17 cellular contexts compared by ENCODE assay signal in genomic region chr7:81767883-81768282, GRCh38. TPM values are rescaled to one million over a fixed set of nuclear protein-coding genes. Genes with fewer than 3 reads are reported as not detected.
A peak's percentile ranks its signal among the peaks of the same experiment; 100 is the strongest.
DNase-seq lines count a peak whose midpoint lies in the region; ATAC-seq and TF ChIP-seq lines count a peak whose summit lies in the region.
"Had no signal": no experiment of that assay in that cellular context is flagged by ENCODE, and none has a peak within 500 bp of the region (broad histone marks: within the 10 kb centered on the region; RNA-seq: fewer than 3 reads in every experiment).

No MANE protein-coding gene starts in this region.

- intact Hi-C loops in dendritic cell treated with granulocyte-macrophage colony-stimulating factor and Interleukin-4, amounts not matched to agents 40 ng/mL and 50 ng/mL, for 4 days (cut with micrococcal nuclease), result no loop called here
- intact Hi-C loops in lower lobe of right lung (cut with DNase I), result no loop called here

- no peaks in the 10 kb centered on the region for H3K36me3 Mint-ChIP-seq in dendritic cell treated with granulocyte-macrophage colony-stimulating factor and Interleukin-4, amounts not matched to agents 40 ng/mL and 50 ng/mL, for 4 days (ENCODE audit: low read depth)
- H3K36me3 Mint-ChIP-seq: memory B cell had no signal

- H3K4me1 Mint-ChIP-seq in dendritic cell treated with granulocyte-macrophage colony-stimulating factor and Interleukin-4, amounts not matched to agents 40 ng/mL and 50 ng/mL, for 4 days (ENCODE audit: low read depth), result peaks cover 59% of the 10 kb centered on the region
- H3K4me1 Mint-ChIP-seq: memory B cell had no signal

- H3K9me3 Mint-ChIP-seq in dendritic cell treated with granulocyte-macrophage colony-stimulating factor and Interleukin-4, amounts not matched to agents 40 ng/mL and 50 ng/mL, for 4 days, result no peaks in the 10 kb centered on the region

- TF ChIP-seq CTCF in 22Rv1 (IDR thresholded peaks at IDR 0.05) (no peak), HFF-Myc (IDR thresholded peaks at IDR 0.05; ENCODE audit: low read depth, low read length, missing control alignments) (no peak), lower lobe of right lung (IDR thresholded peaks at IDR 0.05) (no peak)

- DNase-seq in HFF-Myc (ENCODE audit: extremely low read depth, low read depth) (no peak), lower lobe of right lung (no peak), GDM1 (lab: John Stamatoyannopoulos, UW) (no peak)
- DNase-seq in activated naive CD4-positive, alpha-beta T cell treated with anti-CD3 and anti-CD28 coated beads, Interleukin-2, amount 50 U/mL, for 16 hours, result no peak
- DNase-seq: activated gamma-delta T cell treated with Interleukin-2 at 50 U/mL for 16 hours; DND-41; GOT3; stimulated activated CD4-positive, alpha-beta T cell treated with anti-CD3 and anti-CD28 coated beads, Interleukin-12 subunit alpha, Interleukin-12 subunit beta, amount 100 ng/mL, for 4 hours had no signal

- H3K27me3 ChIP-seq in lower lobe of right lung (ENCODE audit: low read depth), result no peaks in the 10 kb centered on the region
- H3K27me3 ChIP-seq: neutrophil, SJSA1, tibial nerve had no signal

- H3K4me3 ChIP-seq in HFF-Myc (replicated peaks; ENCODE audit: low read depth, low read length) (peak overlapping the region; percentile 52), lower lobe of right lung (peak overlapping the region; percentile 52)
- H3K4me3 ChIP-seq: SJSA1 had no signal

- no peaks in the 10 kb centered on the region for H3K36me3 ChIP-seq in lower lobe of right lung
- H3K36me3 ChIP-seq: neutrophil, SJSA1, tibial nerve had no signal

- peak overlapping the region; percentile 93 for H3K27ac Mint-ChIP-seq in dendritic cell treated with granulocyte-macrophage colony-stimulating factor and Interleukin-4, amounts not matched to agents 40 ng/mL and 50 ng/mL, for 4 days
- H3K27ac Mint-ChIP-seq: memory B cell had no signal

- peak overlapping the region; percentile 84 for H3K27ac ChIP-seq in 22Rv1
- H3K27ac ChIP-seq in lower lobe of right lung, result peak overlapping the region; percentile 61
- H3K27ac ChIP-seq: neutrophil, SJSA1 had no signal

- H3K27me3 Mint-ChIP-seq in dendritic cell treated with granulocyte-macrophage colony-stimulating factor and Interleukin-4, amounts not matched to agents 40 ng/mL and 50 ng/mL, for 4 days, result no peaks in the 10 kb centered on the region
- H3K27me3 Mint-ChIP-seq: memory B cell had no signal

- ATAC-seq in lower lobe of right lung, result no peak
- no peak for ATAC-seq in HG03108 (IDR thresholded peaks at IDR 0.05; ENCODE audit: unreplicated experiment)
- ATAC-seq in HG03159 (IDR thresholded peaks at IDR 0.05; ENCODE audit: unreplicated experiment), result no peak

- H3K4me3 Mint-ChIP-seq in dendritic cell treated with granulocyte-macrophage colony-stimulating factor and Interleukin-4, amounts not matched to agents 40 ng/mL and 50 ng/mL, for 4 days, result no peak overlapping the region
- H3K4me3 Mint-ChIP-seq: memory B cell had no signal

- peaks cover 8% of the 10 kb centered on the region for H3K4me1 ChIP-seq in lower lobe of right lung
- H3K4me1 ChIP-seq: SJSA1 had no signal

- no peaks in the 10 kb centered on the region for H3K9me3 ChIP-seq in lower lobe of right lung
- H3K9me3 ChIP-seq: neutrophil, SJSA1, tibial nerve had no signal

RNA-seq across cellular contexts. Expression of gene HGF, which starts 2.0 kb away (rescaled TPM):
- 17.2 TPM for total RNA-seq in lower lobe of right lung
- total RNA-seq: activated CD8-positive, alpha-beta memory T cell treated with anti-CD3 and anti-CD28 coated beads for 36 hours had no signal
